In the genomic region with DNA sequence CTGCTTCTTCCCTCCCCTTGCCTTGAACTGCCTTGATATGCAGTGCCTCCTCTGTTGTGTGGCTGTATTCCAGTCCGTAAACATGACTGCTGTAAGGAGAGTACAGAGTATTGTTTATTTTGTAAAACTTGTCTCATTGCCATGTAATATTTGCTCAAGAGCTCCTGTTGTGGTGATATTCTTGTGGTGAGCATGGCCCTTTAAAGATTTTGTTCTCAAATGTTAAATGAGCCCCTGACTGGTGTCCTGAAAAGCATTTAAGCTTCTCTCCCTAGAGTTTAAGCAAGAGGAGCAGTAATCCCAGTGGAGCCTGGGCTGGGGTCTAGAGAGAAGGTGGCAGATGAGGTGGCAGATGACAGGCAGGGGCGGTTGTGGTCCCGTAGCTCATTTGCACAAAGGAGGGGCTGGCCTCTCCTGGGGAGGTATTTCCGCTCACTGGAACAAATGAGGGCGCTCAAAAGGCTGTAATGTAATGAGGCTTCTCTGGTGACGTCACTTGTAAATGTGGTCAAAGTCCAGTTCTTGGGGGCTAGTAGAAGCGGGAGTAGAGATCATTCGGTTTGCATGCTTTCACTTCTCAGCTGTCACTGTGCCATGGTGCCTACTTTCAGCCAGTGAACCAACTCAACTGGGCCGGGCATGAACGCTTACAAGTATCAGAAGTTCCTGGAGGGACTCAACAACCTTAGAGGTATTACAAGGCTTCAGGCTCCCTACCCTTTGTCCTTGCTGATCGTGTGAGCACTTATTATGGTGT, we compare ENCODE assay signal across 9 cellular contexts. TPM values are rescaled to one million over a fixed set of nuclear protein-coding genes. Genes with fewer than 3 reads are reported as not detected.
DNase-seq lines count a peak whose midpoint lies in the region; ATAC-seq and TF ChIP-seq lines count a peak whose summit lies in the region.
"Had no signal": no experiment of that assay in that cellular context is flagged by ENCODE, and none has a peak within 500 bp of the region (broad histone marks: within the 10 kb centered on the region; RNA-seq: fewer than 3 reads in every experiment).

No MANE protein-coding gene starts in this region.

- DNase-seq in ELF-1 (ENCODE audit: low read depth, low spot score) = peak; percentile 70
- peak; percentile 84 for DNase-seq in NCI-H2171 treated with DMSO at 0.1 percent for 48 hours (lab: John Stamatoyannopoulos, UW)
- no peak for DNase-seq in activated naive CD4-positive, alpha-beta T cell treated with anti-CD3 and anti-CD28 coated beads, Interleukin-2, amount 10 ng/mL, durations not matched to agents 7 days and 5 days
- no peak for DNase-seq in Right ventricle myocardium superior
- DNase-seq in SIG-M5 (lab: John Stamatoyannopoulos, UW) = no peak

- H3K4me3 ChIP-seq in endocrine pancreas (ENCODE audit: control insufficient read depth, insufficient read depth, low read length) = peak overlapping the region; percentile 70

- no peaks in the 10 kb centered on the region for H3K27me3 Mint-ChIP-seq in nephron (ENCODE audit: low read depth)
- peaks cover 27% of the 10 kb centered on the region for H3K27me3 Mint-ChIP-seq in activated naive CD4-positive, alpha-beta T cell treated with anti-CD3 and anti-CD28 coated beads, Interleukin-2, amount 10 ng/mL, durations not matched to agents 7 days and 5 days

- H3K4me3 Mint-ChIP-seq in nephron = peak overlapping the region; percentile 62 to 89 (median 86)
- no peak overlapping the region for H3K4me3 Mint-ChIP-seq in activated naive CD4-positive, alpha-beta T cell treated with anti-CD3 and anti-CD28 coated beads, Interleukin-2, amount 10 ng/mL, durations not matched to agents 7 days and 5 days
- H3K4me3 Mint-ChIP-seq: neural crest cell had no signal

- ATAC-seq in HG03521 (IDR thresholded peaks at IDR 0.05; ENCODE audit: unreplicated experiment) = no peak
- ATAC-seq in Right ventricle myocardium superior (ENCODE audit: poor library complexity) = no peak

- no peaks in the 10 kb centered on the region for H3K27me3 ChIP-seq in endocrine pancreas (ENCODE audit: control insufficient read depth, insufficient read depth, low read length)

- H3K27ac Mint-ChIP-seq in nephron = peak overlapping the region; percentile 67 to 92 (median 83)
- H3K27ac Mint-ChIP-seq in activated naive CD4-positive, alpha-beta T cell treated with anti-CD3 and anti-CD28 coated beads, Interleukin-2, amount 10 ng/mL, durations not matched to agents 7 days and 5 days = no peak overlapping the region

- H3K4me1 ChIP-seq in endocrine pancreas (ENCODE audit: control insufficient read depth, insufficient read depth, low read length) = peaks cover 30% of the 10 kb centered on the region

- H3K9me3 Mint-ChIP-seq in nephron = no peaks in the 10 kb centered on the region
- no peaks in the 10 kb centered on the region for H3K9me3 Mint-ChIP-seq in activated naive CD4-positive, alpha-beta T cell treated with anti-CD3 and anti-CD28 coated beads, Interleukin-2, amount 10 ng/mL, durations not matched to agents 7 days and 5 days
- H3K9me3 Mint-ChIP-seq: neural crest cell had no signal

- no peaks in the 10 kb centered on the region for H3K36me3 ChIP-seq in endocrine pancreas (ENCODE audit: control insufficient read depth, insufficient read depth, low read length)

- no peak for TF ChIP-seq CTCF in nephron (IDR thresholded peaks at IDR 0.05; ENCODE audit: unreplicated experiment in 3 of 3)

- peaks cover 74% of the 10 kb centered on the region for H3K4me1 Mint-ChIP-seq in nephron
- peaks cover 4% of the 10 kb centered on the region for H3K4me1 Mint-ChIP-seq in activated naive CD4-positive, alpha-beta T cell treated with anti-CD3 and anti-CD28 coated beads, Interleukin-2, amount 10 ng/mL, durations not matched to agents 7 days and 5 days

- intact Hi-C loops in Right ventricle myocardium superior (cut with DNase I) = no loop called here

- H3K9ac ChIP-seq in endocrine pancreas (ENCODE audit: control insufficient read depth, insufficient read depth, low read length) = peak overlapping the region; percentile 2

- H3K9me3 ChIP-seq in endocrine pancreas (ENCODE audit: control insufficient read depth, low read length) = no peaks in the 10 kb centered on the region

- peaks cover 13% of the 10 kb centered on the region for H3K36me3 Mint-ChIP-seq in nephron (ENCODE audit: low read depth)
- no peaks in the 10 kb centered on the region for H3K36me3 Mint-ChIP-seq in activated naive CD4-positive, alpha-beta T cell treated with anti-CD3 and anti-CD28 coated beads, Interleukin-2, amount 10 ng/mL, durations not matched to agents 7 days and 5 days

- CTCF ChIA-PET in activated naive CD4-positive, alpha-beta T cell treated with anti-CD3 and anti-CD28 coated beads, Interleukin-2, amount 10 ng/mL, durations not matched to agents 7 days and 5 days (lab: Charles Lee) = interaction anchor here (1.0 kb wide), 1 partner anchor 419 kb away, joined by 3 read pairs; no protein-coding TSS in a partner anchor

RNA-seq across cellular contexts. Expression of a gene that starts 46.0 kb away (rescaled TPM):
- 200 TPM for total RNA-seq in Right ventricle myocardium superior

Comparison
In these comparisons a context has a peak if more than half of its experiments do, and no peak if none do; other contexts are left out.
1. DNase-seq: peak in ELF-1 (single experiment) and NCI-H2171 treated with DMSO at 0.1 percent for 48 hours (single experiment); none in activated naive CD4-positive, alpha-beta T cell treated with anti-CD3 and anti-CD28 coated beads, Interleukin-2, amount 10 ng/mL, durations not matched to agents 7 days and 5 days (single experiment), Right ventricle myocardium superior (single experiment) and SIG-M5 (single experiment).